Comparison of ENCODE assay signal across 8 cellular contexts in genomic region chr2:38076710-38077430, GRCh38. TPM values are rescaled to one million over a fixed set of nuclear protein-coding genes. Genes with fewer than 3 reads are reported as not detected.
DNase-seq lines count a peak whose midpoint lies in the region; ATAC-seq and TF ChIP-seq lines count a peak whose summit lies in the region.

No MANE protein-coding gene starts in this region.

- ATAC-seq in GM21526 (IDR thresholded peaks at IDR 0.05; ENCODE audit: low FRiP score, unreplicated experiment), result peak; percentile 46
- ATAC-seq in IMR-90 (ENCODE audit: low read depth), result peak; percentile 83
- ATAC-seq in right lobe of liver, result peak; percentile 66 to 82 (median 74)

- no peak overlapping the region for H3K23ac ChIP-seq in IMR-90 (ENCODE audit: low read depth, low read length)

- BruUV-seq in IMR-90 (replicated peaks; lab: Mats Ljungman, UMichigan), result no TSS peak

- H2AK9ac ChIP-seq in IMR-90 (replicated peaks; ENCODE audit: low read depth, low read length, poor library complexity), result no peak overlapping the region

- 1% methylated on average over 41 of the region's 76 CpGs; no CpG with 5 or more reads in 1 of the 2 experiments for WGBS in IMR-90 (ENCODE audit: extremely low coverage in 2 of 2, insufficient read length in 1 of 2), 2 experiments
- WGBS in right lobe of liver (ENCODE audit: insufficient coverage, low coverage, low lambda C conversion rate, missing lambda C conversion rate), result 0% methylated on average over 12 of the region's 76 CpGs

- H3K36me3 ChIP-seq in IMR-90 (ENCODE audit: control insufficient read depth, insufficient read depth, low read length) (no peaks in the 10 kb centered on the region), colonic mucosa (no peaks in the 10 kb centered on the region), right lobe of liver (no peaks in the 10 kb centered on the region)

- H3K4ac ChIP-seq in IMR-90 (ENCODE audit: low read depth, low read length), result peak overlapping the region; percentile 89

- peak overlapping the region; percentile 20; the same call in 1 of the 2 replicates for H3K18ac ChIP-seq in IMR-90 (ENCODE audit: low read depth, low read length)

- 0 out of 2 replicates have a peak overlapping the region, but pooled peaks have one; percentile 56 for H3K56ac ChIP-seq in IMR-90 (ENCODE audit: extremely low read depth, insufficient read depth, low read length)

- TF ChIP-seq POLR2A in IMR-90 (IDR thresholded peaks at IDR 0.05; ENCODE audit: low read depth, low read length) (peak; percentile 66), right lobe of liver (IDR thresholded peaks at IDR 0.05) (peak; percentile 73)

- no peak overlapping the region; the same call in 1 of the 2 replicates for H3K14ac ChIP-seq in IMR-90 (replicated peaks; ENCODE audit: low read depth, low read length)

- in situ Hi-C loops in IMR-90 (cut with MboI; ENCODE audit: low sequenced_read_pairs), result loop anchor here (10.0 kb wide), 1 partner anchor 198 kb away; no protein-coding TSS in a partner anchor

- peak overlapping the region; percentile 35 for H3K4me3 ChIP-seq in IMR-90 (ENCODE audit: insufficient read depth, low read depth, low read length)
- peak overlapping the region; percentile 60 for H3K4me3 ChIP-seq in colonic mucosa
- H3K4me3 ChIP-seq in right lobe of liver, result peak overlapping the region; percentile 62 to 69 (median 68)

- peak overlapping the region; percentile 93 for H4K91ac ChIP-seq in IMR-90 (ENCODE audit: insufficient read depth, low read depth, low read length)

- H4K5ac ChIP-seq in IMR-90 (ENCODE audit: low read depth, low read length), result no peak overlapping the region; the same call in 1 of the 2 replicates

- H3K9me1 ChIP-seq in IMR-90 (ENCODE audit: insufficient read depth, low read length), result no peaks in the 10 kb centered on the region

- intact Hi-C loops in IMR-90 (cut with micrococcal nuclease) (loop anchor here (1.0 to 5.0 kb wide), 5 partner anchors 40 to 197 kb away; no protein-coding TSS in a partner anchor), colonic mucosa (cut with DNase I) (no loop called here), right lobe of liver (cut with DNase I) (loop anchor here in 1 of 2 donors (10.0 kb wide), 1 partner anchor 198 kb away; no protein-coding TSS in a partner anchor)

- peak overlapping the region; percentile 80 for H3K4me2 ChIP-seq in IMR-90 (ENCODE audit: low read depth, low read length)

- peak overlapping the region; percentile 77 for H2BK120ac ChIP-seq in IMR-90 (ENCODE audit: low read depth, low read length)

- H3K9me3 ChIP-seq in IMR-90 (ENCODE audit: control insufficient read depth, insufficient read depth, low read length) (peaks cover 21% of the 10 kb centered on the region), colonic mucosa (no peaks in the 10 kb centered on the region), right lobe of liver (no peaks in the 10 kb centered on the region)

- no peaks in the 10 kb centered on the region for H3K79me1 ChIP-seq in IMR-90 (ENCODE audit: low read depth in 1 of 2, low read length in 2 of 2)

- H3K4me1 ChIP-seq in IMR-90 (ENCODE audit: control insufficient read depth, insufficient read depth, low read length) (no peaks in the 10 kb centered on the region), colonic mucosa (peaks cover 11% of the 10 kb centered on the region), right lobe of liver (peaks cover 0 to 32% (median 3%) of the 10 kb centered on the region in 4 donors)

- no peaks in the 10 kb centered on the region for H4K20me1 ChIP-seq in IMR-90 (ENCODE audit: insufficient read depth, low read length)

- peak overlapping the region; percentile 89; the same call in 1 of the 2 replicates for H2AK5ac ChIP-seq in IMR-90 (ENCODE audit: low read depth, low read length)

- dilution Hi-C loops in IMR-90 (cut with HindIII; ENCODE audit: low sequenced_read_pairs, unreplicated experiment), result no loop called here

- peak overlapping the region; percentile 93; the same call in 1 of the 2 replicates for H2BK20ac ChIP-seq in IMR-90 (ENCODE audit: low read depth, low read length)

- no peak; the same call in 1 of the 2 replicates for TF ChIP-seq RAD21 in IMR-90 (IDR thresholded peaks at IDR 0.05; ENCODE audit: low read length)

- no peak overlapping the region; the same call in 2 of the 3 replicates for H2BK15ac ChIP-seq in IMR-90 (ENCODE audit: low read depth, low read length)

- H3K27ac ChIP-seq in IMR-90 (ENCODE audit: insufficient read depth, low read length) (peak overlapping the region; percentile 57), colonic mucosa (peak overlapping the region; percentile 72), right lobe of liver (peak overlapping the region; percentile 88 to 98 (median 89))

- POLR2A ChIA-PET in IMR-90 (lab: Charles Lee; ENCODE audit: unreplicated experiment), result interaction anchor here (1.5 kb wide), 1 partner anchor 17 kb away, joined by 4 read pairs; no protein-coding TSS in a partner anchor

- H3K9ac ChIP-seq in IMR-90 (ENCODE audit: low read depth, low read length) (peak overlapping the region; percentile 24; the same call in 1 of the 2 replicates), colonic mucosa (ENCODE audit: low read depth in 2 of 2, low read length in 2 of 2) (peak overlapping the region; percentile 34 to 35)

- H2BK5ac ChIP-seq in IMR-90 (ENCODE audit: low read depth, low read length, poor library complexity, severe bottlenecking), result no peak overlapping the region

- H2AFZ ChIP-seq in IMR-90 (replicated peaks; ENCODE audit: low read length, poor library complexity), result peak overlapping the region; percentile 88

- peak overlapping the region; percentile 80 to 98; a peak in 2 of 4 replicates for H4K8ac ChIP-seq in IMR-90 (ENCODE audit: low read depth in 2 of 2, low read length in 2 of 2)

- peak; percentile 77 for DNase-seq in DMS79 treated with DMSO at 0.1 percent for 48 hours (lab: John Stamatoyannopoulos, UW)
- peak; percentile 90 for DNase-seq in IMR-90
- DNase-seq in SW480 (ENCODE audit: low spot score), result peak; percentile 84
- peak; percentile 57 for DNase-seq in colonic mucosa
- peak; percentile 84 to 92 (median 90) for DNase-seq in right lobe of liver
- DNase-seq in stimulated activated CD4-positive, alpha-beta T cell treated with anti-CD3 and anti-CD28 coated beads, TNF-alpha, amount 100 ng/mL, for 4 hours (ENCODE audit: low read depth in 3 of 3), result peak; percentile 3 to 50 (median 14)
- DNase-seq in NK-92 treated with Interleukin-12 subunit alpha and Interleukin-12 subunit beta, amount 100 ng/mL, for 24 hours (lab: John Stamatoyannopoulos, UW), result no peak

- H3K27me3 ChIP-seq in IMR-90 (ENCODE audit: control insufficient read depth, insufficient read depth, low read length), result peaks cover 30% of the 10 kb centered on the region
- H3K27me3 ChIP-seq in colonic mucosa, result peaks cover 38% of the 10 kb centered on the region
- no peaks in the 10 kb centered on the region for H3K27me3 ChIP-seq in right lobe of liver

- CTCF ChIA-PET in IMR-90 (lab: Yijun Ruan, JAX), result interaction anchor here (0.6 to 1.5 kb wide), 6 partner anchors 15 to 197 kb away, joined by 3 to 5 read pairs (median 4); no protein-coding TSS in a partner anchor

- TF ChIP-seq CTCF in IMR-90 (conservative IDR thresholded peaks at IDR 0.05; ENCODE audit: low read depth, low read length) (0 out of 2 replicates have a peak, but pooled peaks have one; percentile 16), colonic mucosa (IDR thresholded peaks at IDR 0.05) (peak; percentile 40), right lobe of liver (IDR thresholded peaks at IDR 0.05) (peak in 3 of 4 donors; percentile 42 to 53 (median 42))

TF ChIP-seq in IMR-90, 13 proteins besides CTCF, POLR2A, EP300 and RAD21:
- no peak for TF ChIP-seq RFX5 (IDR thresholded peaks at IDR 0.05; ENCODE audit: low read depth, low read length)
- peak; percentile 33; the same call in 1 of the 2 replicates for TF ChIP-seq FOS (IDR thresholded peaks at IDR 0.05; ENCODE audit: low read depth, low read length)
- TF ChIP-seq ELK1 (IDR thresholded peaks at IDR 0.05; ENCODE audit: borderline replicate concordance, low read depth, low read length), result no peak
- no peak for TF ChIP-seq NFE2L2 (IDR thresholded peaks at IDR 0.05; ENCODE audit: low read depth, low read length)
- TF ChIP-seq MXI1 (IDR thresholded peaks at IDR 0.05; ENCODE audit: borderline replicate concordance, low read depth, low read length), result no peak
- TF ChIP-seq SMC3 (IDR thresholded peaks at IDR 0.05; ENCODE audit: low read depth, low read length), result no peak
- no peak for TF ChIP-seq RCOR1 (IDR thresholded peaks at IDR 0.05; ENCODE audit: insufficient replicate concordance, low read length)
- no peak for TF ChIP-seq CEBPB (IDR thresholded peaks at IDR 0.05; ENCODE audit: low read depth, low read length)
- TF ChIP-seq, protein P1, sequence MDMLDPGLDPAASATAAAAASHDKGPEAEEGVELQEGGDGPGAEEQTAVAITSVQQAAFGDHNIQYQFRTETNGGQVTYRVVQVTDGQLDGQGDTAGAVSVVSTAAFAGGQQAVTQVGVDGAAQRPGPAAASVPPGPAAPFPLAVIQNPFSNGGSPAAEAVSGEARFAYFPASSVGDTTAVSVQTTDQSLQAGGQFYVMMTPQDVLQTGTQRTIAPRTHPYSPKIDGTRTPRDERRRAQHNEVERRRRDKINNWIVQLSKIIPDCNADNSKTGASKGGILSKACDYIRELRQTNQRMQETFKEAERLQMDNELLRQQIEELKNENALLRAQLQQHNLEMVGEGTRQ (IDR thresholded peaks at IDR 0.05; ENCODE audit: low read depth, low read length), result no peak
- TF ChIP-seq BHLHE40 (IDR thresholded peaks at IDR 0.05; ENCODE audit: low read depth, low read length), result 0 out of 2 replicates have a peak, but pooled peaks have one; percentile 27
- TF ChIP-seq MAZ (IDR thresholded peaks at IDR 0.05; ENCODE audit: borderline replicate concordance, low read depth, low read length), result 0 out of 2 replicates have a peak, but pooled peaks have one; percentile 4

RNA-seq across cellular contexts. Expression of gene CYP1B1, which starts 0.9 kb away (rescaled TPM):
- total RNA-seq in IMR-90 (2012; rRNA removed) (1.1 and 1.9 TPM in 2 replicates), colonic mucosa (1 to 10 TPM; 1.3 to 3.5 TPM), right lobe of liver (1 to 10 TPM; 3.8 to 7.1 (median 6.4) TPM)
- polyA plus RNA-seq in IMR-90 (2012; rRNA removed), result 0.65 and 0.77 TPM in 2 replicates
- 0.69 and 1.8 TPM in 2 replicates for polyA plus RNA-seq in IMR-90 (2012; cell fraction: cytosol; rRNA removed)
- 1.5 and 2.4 TPM in 2 replicates for polyA plus RNA-seq in IMR-90 (2012; cell fraction: nucleus; rRNA removed; ENCODE audit: low replicate concordance)
